25 cellular contexts compared by ENCODE assay signal in genomic region chr1:5962265-5963105, GRCh38.
"Had no signal": no experiment of that assay in that cellular context is flagged by ENCODE, and none has a peak within 500 bp of the region (broad histone marks: within the 10 kb centered on the region; RNA-seq: fewer than 3 reads in every experiment).

No MANE protein-coding gene starts in this region.

- H3K4me1 ChIP-seq: prostate gland, stomach, tibial artery had no signal

- H3K4me3 Mint-ChIP-seq: activated B cell treated with CpG ODN at 0.5 μM for 24 hours; activated CD4-positive, alpha-beta T cell treated with anti-CD3 and anti-CD28 coated beads for 36 hours; effector memory CD8-positive, alpha-beta T cell; immature natural killer cell; memory B cell; natural killer cell treated with Interleukin-12 subunit alpha and Interleukin-12 subunit beta and Interleukin-15 and Interleukin-18, amount 100 ng/mL, for 72 hours; stimulated activated naive B cell treated with anti-CD40 and anti-IgM and Interleukin-4, amounts not matched to agents 10 μg/mL and 1 μg/mL and 100 μg/mL, for 72 hours had no signal

- H3K4me2 ChIP-seq: smooth muscle cell had no signal

- DNase-seq: activated B cell treated with CpG ODN at 0.5 μM for 24 hours; activated CD4-positive, alpha-beta T cell treated with anti-CD3 and anti-CD28 coated beads for 36 hours; activated CD8-positive, alpha-beta memory T cell treated with anti-CD3 and anti-CD28 coated beads for 24 hours; activated gamma-delta T cell treated with Interleukin-2 at 50 U/mL for 16 hours; activated naive CD4-positive, alpha-beta T cell treated with anti-CD3 and anti-CD28 coated beads, Interleukin-2, amount 50 U/mL, for 16 hours; amygdala; caudate nucleus; cortex of kidney; effector memory CD8-positive, alpha-beta T cell; hypothalamus; immature natural killer cell; kidney; left colon; ovary; retina; stimulated activated CD4-positive, alpha-beta T cell treated with anti-CD3 and anti-CD28 coated beads, Interleukin-1b, Interleukin-23, amount 100 ng/mL, for 48 hours; stimulated activated naive B cell treated with anti-CD40 and anti-IgM and Interleukin-4, amounts not matched to agents 10 μg/mL and 1 μg/mL and 100 μg/mL, for 72 hours; stomach had no signal

- H3K27ac ChIP-seq: heart left ventricle, neutrophil, ovary, prostate gland, stomach, tibial artery had no signal

- H3K9me3 Mint-ChIP-seq: activated B cell treated with CpG ODN at 0.5 μM for 24 hours; effector memory CD8-positive, alpha-beta T cell; immature natural killer cell; memory B cell; natural killer cell treated with Interleukin-12 subunit alpha and Interleukin-12 subunit beta and Interleukin-15 and Interleukin-18, amount 100 ng/mL, for 72 hours; stimulated activated naive B cell treated with anti-CD40 and anti-IgM and Interleukin-4, amounts not matched to agents 10 μg/mL and 1 μg/mL and 100 μg/mL, for 72 hours had no signal

- H3K4me3 ChIP-seq: heart left ventricle, ovary, prostate gland, smooth muscle cell, stomach, tibial artery had no signal

- H3K27me3 Mint-ChIP-seq: activated B cell treated with CpG ODN at 0.5 μM for 24 hours; activated CD4-positive, alpha-beta T cell treated with anti-CD3 and anti-CD28 coated beads for 36 hours; effector memory CD8-positive, alpha-beta T cell; memory B cell; natural killer cell treated with Interleukin-12 subunit alpha and Interleukin-12 subunit beta and Interleukin-15 and Interleukin-18, amount 100 ng/mL, for 72 hours; stimulated activated naive B cell treated with anti-CD40 and anti-IgM and Interleukin-4, amounts not matched to agents 10 μg/mL and 1 μg/mL and 100 μg/mL, for 72 hours had no signal

- H3K36me3 ChIP-seq: ovary had no signal

- H3K27me3 ChIP-seq: heart left ventricle, neutrophil, ovary, stomach, tibial artery had no signal

- H3K27ac Mint-ChIP-seq: activated B cell treated with CpG ODN at 0.5 μM for 24 hours; activated CD4-positive, alpha-beta T cell treated with anti-CD3 and anti-CD28 coated beads for 36 hours; effector memory CD8-positive, alpha-beta T cell; immature natural killer cell; memory B cell; natural killer cell treated with Interleukin-12 subunit alpha and Interleukin-12 subunit beta and Interleukin-15 and Interleukin-18, amount 100 ng/mL, for 72 hours; stimulated activated naive B cell treated with anti-CD40 and anti-IgM and Interleukin-4, amounts not matched to agents 10 μg/mL and 1 μg/mL and 100 μg/mL, for 72 hours had no signal

- H3K4me1 Mint-ChIP-seq: activated B cell treated with CpG ODN at 0.5 μM for 24 hours; activated CD4-positive, alpha-beta T cell treated with anti-CD3 and anti-CD28 coated beads for 36 hours; immature natural killer cell; memory B cell; stimulated activated naive B cell treated with anti-CD40 and anti-IgM and Interleukin-4, amounts not matched to agents 10 μg/mL and 1 μg/mL and 100 μg/mL, for 72 hours had no signal

- ATAC-seq: activated CD4-positive, alpha-beta T cell treated with anti-CD3 and anti-CD28 coated beads for 36 hours; effector memory CD8-positive, alpha-beta T cell; heart left ventricle; left colon; natural killer cell treated with Interleukin-12 subunit alpha and Interleukin-12 subunit beta and Interleukin-15 and Interleukin-18, amount 100 ng/mL, for 72 hours; stimulated activated naive B cell treated with anti-CD40 and anti-IgM and Interleukin-4, amounts not matched to agents 10 μg/mL and 1 μg/mL and 100 μg/mL, for 72 hours had no signal

- H3K9me3 ChIP-seq: heart left ventricle, neutrophil, ovary, prostate gland, stomach, tibial artery had no signal
